ENCODE assay signal across 8 cellular contexts in the genomic region with DNA sequence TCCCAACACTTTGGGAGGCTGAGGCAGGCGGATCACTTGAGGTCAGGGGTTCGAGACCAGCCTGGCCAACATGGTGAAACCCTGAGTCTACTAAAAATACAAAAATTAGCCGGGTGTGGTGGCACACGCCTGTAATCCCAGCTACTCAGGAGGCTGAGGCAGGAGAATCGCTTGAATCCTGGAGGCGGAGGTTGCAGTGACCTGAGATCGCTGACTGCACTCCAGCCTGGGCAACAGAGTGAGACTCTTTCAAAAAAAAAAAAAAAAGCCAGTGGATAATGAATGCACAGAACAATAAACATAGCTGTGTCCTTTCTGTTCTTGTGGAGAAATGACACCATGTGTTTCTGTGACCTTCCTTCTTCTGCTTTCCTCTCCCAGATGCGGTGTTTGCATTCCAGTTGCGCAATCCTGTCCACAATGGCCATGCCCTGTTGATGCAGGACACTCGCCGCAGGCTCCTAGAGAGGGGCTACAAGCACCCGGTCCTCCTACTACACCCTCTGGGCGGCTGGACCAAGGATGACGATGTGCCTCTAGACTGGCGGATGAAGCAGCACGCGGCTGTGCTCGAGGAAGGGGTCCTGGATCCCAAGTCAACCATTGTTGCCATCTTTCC.
DNase-seq lines count a peak whose midpoint lies in the region; ATAC-seq and TF ChIP-seq lines count a peak whose summit lies in the region.
"Not testable (repeated sequence)": the region's sequence is repeated elsewhere in the genome, so short reads cannot be mapped to it uniquely, and the experiment has no call there.

No MANE protein-coding gene starts in this region.

- DNase-seq in AML-193 (lab: John Stamatoyannopoulos, UW) (peak; percentile 38 to 39), HL-60 (ENCODE audit: low read depth in 1 of 2, low spot score in 1 of 2) (peak; percentile 46 to 57), MV-4-11 (lab: John Stamatoyannopoulos, UW) (peak; percentile 83), SKM-1 (lab: John Stamatoyannopoulos, UW; ENCODE audit: unreplicated experiment) (peak; percentile 40), choroid plexus epithelial cell (ENCODE audit: low read depth) (peak; percentile 30), right cardiac atrium (peak; percentile 22 to 57 (median 52)), lower lobe of right lung (peak; percentile 75), upper lobe of left lung (peak; percentile 20 to 56)

- H3K9me3 ChIP-seq in right cardiac atrium (ENCODE audit: control insufficient read depth, low read length); lower lobe of right lung; upper lobe of left lung: not testable (repeated sequence)

- H3K4me1 ChIP-seq in right cardiac atrium (ENCODE audit: control insufficient read depth, insufficient read depth, low read length); upper lobe of left lung: not testable (repeated sequence)
- H3K4me1 ChIP-seq in lower lobe of right lung, result peaks cover 11% of the 10 kb centered on the region

- peak; percentile 22 for ATAC-seq in right cardiac atrium
- ATAC-seq in lower lobe of right lung, result peak; percentile 22 to 62
- peak in 1 of 2 donors; percentile 50 for ATAC-seq in upper lobe of left lung (ENCODE audit: low FRiP score in 2 of 2)

- not testable (repeated sequence) for H3K27me3 ChIP-seq in HL-60 (ENCODE audit: insufficient read depth, poor library complexity, severe bottlenecking); right cardiac atrium (ENCODE audit: control insufficient read depth, insufficient read depth); lower lobe of right lung (ENCODE audit: low read depth); upper lobe of left lung

- intact Hi-C loops in right cardiac atrium (cut with DNase I); lower lobe of right lung (cut with DNase I): not testable (repeated sequence)

- H3K36me3 ChIP-seq in lower lobe of right lung (peaks cover 63% of the 10 kb centered on the region), upper lobe of left lung (peaks cover 3 to 66% (median 37%) of the 10 kb centered on the region in 4 donors)

- not testable (repeated sequence) for TF ChIP-seq EP300 in upper lobe of left lung (IDR thresholded peaks at IDR 0.05)

- not testable (repeated sequence) for H3K27ac ChIP-seq in HL-60 (replicated peaks); right cardiac atrium (ENCODE audit: low read length); lower lobe of right lung
- peak overlapping the region in 3 of 4 donors; percentile 4 to 53 (median 28) for H3K27ac ChIP-seq in upper lobe of left lung

- not testable (repeated sequence) for H3K4me3 ChIP-seq in HL-60 (replicated peaks; ENCODE audit: insufficient read depth, low read length); choroid plexus epithelial cell (ENCODE audit: low read depth, low read length); right cardiac atrium (ENCODE audit: low read length); lower lobe of right lung; upper lobe of left lung

- 94% methylated on average over 18 of the region's 18 CpGs for WGBS in right cardiac atrium
- 86 to 88% methylated on average over 18 of the region's 18 CpGs for WGBS in upper lobe of left lung, 2 donors

- TF ChIP-seq CTCF in HL-60 (IDR thresholded peaks at IDR 0.05; ENCODE audit: insufficient read depth, low read length); choroid plexus epithelial cell (conservative IDR thresholded peaks at IDR 0.05; ENCODE audit: low read depth, low read length); lower lobe of right lung (IDR thresholded peaks at IDR 0.05); upper lobe of left lung (IDR thresholded peaks at IDR 0.05): not testable (repeated sequence)

- not testable (repeated sequence) for TF ChIP-seq POLR2A in upper lobe of left lung (IDR thresholded peaks at IDR 0.05)

Comparison
In these comparisons a context has a peak if more than half of its experiments do, and no peak if none do; other contexts are left out.
1. DNase-seq: peak in every context shown above with its lines; median percentile 83 in MV-4-11; 75 in lower lobe of right lung; 52 in right cardiac atrium; 52 in HL-60; 40 in SKM-1; 38 in AML-193; 38 in upper lobe of left lung; 30 in choroid plexus epithelial cell.